ENCODE assay signal across 8 cellular contexts in genomic region chr6:149716584-149716983, GRCh38. TPM values are rescaled to one million over a fixed set of nuclear protein-coding genes. Genes with fewer than 3 reads are reported as not detected.
A peak's percentile ranks its signal among the peaks of the same experiment; 100 is the strongest.
DNase-seq lines count a peak whose midpoint lies in the region; ATAC-seq and TF ChIP-seq lines count a peak whose summit lies in the region.

No MANE protein-coding gene starts in this region.

- in situ Hi-C loops in GM23248 (cut with MboI): no loop called here
- in situ Hi-C loops in gastrocnemius medialis (cut with MboI; ENCODE audit: low sequenced_read_pairs in 4 of 4): no loop called here

- 0 to 2% methylated on average over 3 of the region's 3 CpGs for WGBS in GM23248 (ENCODE audit: low coverage in 1 of 2, low lambda C conversion rate in 2 of 2, missing lambda C conversion rate in 2 of 2), 2 experiments

- no peaks in the 10 kb centered on the region for H3K9me2 ChIP-seq in GM23248 (ENCODE audit: insufficient read depth)

- intact Hi-C loops in gastrocnemius medialis (cut with DNase I; ENCODE audit: low total_unique reads): loop anchor here (2.0 kb wide), 1 partner anchor 150 kb away; the partner anchor contains the start of gene GINM1

- peaks cover 19% of the 10 kb centered on the region for H3F3A ChIP-seq in GM23248 (ENCODE audit: insufficient read depth)

- TF ChIP-seq CTCF in gastrocnemius medialis (IDR thresholded peaks at IDR 0.05 in 4 of 5, conservative IDR thresholded peaks at IDR 0.05 in 1 of 5): no peak

- H3K9me3 ChIP-seq in GM23248 (ENCODE audit: low read depth): no peaks in the 10 kb centered on the region
- H3K9me3 ChIP-seq in SJCRH30 (replicated peaks): no peaks in the 10 kb centered on the region
- no peaks in the 10 kb centered on the region for H3K9me3 ChIP-seq in gastrocnemius medialis

- no peak overlapping the region for H2AFZ ChIP-seq in GM23248

- peak overlapping the region; percentile 91 for H3K4me3 ChIP-seq in GM23248
- peak overlapping the region; percentile 96 for H3K4me3 ChIP-seq in SJCRH30
- peak overlapping the region; percentile 77 to 96 (median 92) for H3K4me3 ChIP-seq in gastrocnemius medialis

- H3K27ac ChIP-seq in GM23248 (peak overlapping the region; percentile 98), SJCRH30 (no peak overlapping the region), gastrocnemius medialis (peak overlapping the region; percentile 95 to 98 (median 97))

- peak overlapping the region; percentile 98 for H3K4me2 ChIP-seq in GM23248 (ENCODE audit: unreplicated experiment)

- H3K4me1 ChIP-seq in GM23248 (ENCODE audit: insufficient read depth) (peaks cover 15% of the 10 kb centered on the region), SJCRH30 (0 out of 2 replicates have a peak, but pooled peaks cover 2% of the 10 kb centered on the region), gastrocnemius medialis (peaks cover 26 to 39% of the 10 kb centered on the region in 2 donors)

- no peaks in the 10 kb centered on the region for H3K36me3 ChIP-seq in GM23248 (ENCODE audit: low read depth)
- H3K36me3 ChIP-seq in SJCRH30: no peaks in the 10 kb centered on the region
- no peaks in the 10 kb centered on the region for H3K36me3 ChIP-seq in gastrocnemius medialis

- H3K27me3 ChIP-seq in GM23248 (replicated peaks; ENCODE audit: insufficient read depth): no peaks in the 10 kb centered on the region
- H3K27me3 ChIP-seq in SJCRH30: no peaks in the 10 kb centered on the region
- H3K27me3 ChIP-seq in gastrocnemius medialis: no peaks in the 10 kb centered on the region

- TF ChIP-seq POLR2A in gastrocnemius medialis (IDR thresholded peaks at IDR 0.05): no peak

- no peaks in the 10 kb centered on the region for H4K20me1 ChIP-seq in GM23248 (ENCODE audit: insufficient read depth)

- no peak for ATAC-seq in gastrocnemius medialis
- ATAC-seq in GM19324 (IDR thresholded peaks at IDR 0.05; ENCODE audit: low FRiP score, unreplicated experiment): no peak

- peak overlapping the region; percentile 99 for H3K9ac ChIP-seq in GM23248

- peaks cover 68% of the 10 kb centered on the region for H3K79me2 ChIP-seq in GM23248 (ENCODE audit: insufficient read depth)

- peak; percentile 55 for DNase-seq in GM23248
- no peak for DNase-seq in SJCRH30
- peak; percentile 49 for DNase-seq in fibroblast of peridontal ligament (ENCODE audit: extremely low read depth)
- DNase-seq in gastrocnemius medialis: no peak
- DNase-seq in stimulated activated naive CD4-positive, alpha-beta T cell (lab: John Stamatoyannopoulos, UW): no peak
- DNase-seq in activated CD4-positive, alpha-beta T cell treated with anti-CD3 and anti-CD28 coated beads, Interleukin-2, amount 50 U/mL, for 48 hours: no peak
- DNase-seq in NCI-H510A (lab: John Stamatoyannopoulos, UW): no peak

RNA-seq across cellular contexts. Expression of gene LATS1, which starts 1.3 kb away (rescaled TPM):
- total RNA-seq in GM23248 (2014; rRNA removed; shearing (Covaris generic)): 18.1 and 20.2 TPM in 2 replicates
- polyA plus RNA-seq in GM23248 (2016; fragmentation: Nextera tagmentation; extraction: Ambion mirVana): 11.5 and 12.8 TPM in 2 replicates
- total RNA-seq in SJCRH30 (2014; rRNA removed; shearing (Covaris generic)): 33.1 and 33.9 TPM in 2 replicates
- 10 to 100 TPM in 3 of 4 donors, 1 to 10 TPM in 1; 6.3 to 21.8 (median 14.4) TPM for total RNA-seq in gastrocnemius medialis

RNA-seq across cellular contexts. Expression of gene NUP43, which starts 29.7 kb away (rescaled TPM):
- total RNA-seq in GM23248 (2014; rRNA removed; shearing (Covaris generic)): 35.8 and 58.0 TPM in 2 replicates
- polyA plus RNA-seq in GM23248 (2016; fragmentation: Nextera tagmentation; extraction: Ambion mirVana): 16.1 and 16.4 TPM in 2 replicates
- total RNA-seq in SJCRH30 (2014; rRNA removed; shearing (Covaris generic)): 72.3 and 76.6 TPM in 2 replicates
- total RNA-seq in gastrocnemius medialis: 10 to 100 TPM; 15.0 to 42.0 (median 16.7) TPM

RNA-seq across cellular contexts. Expression of gene PCMT1, which starts 33.0 kb away (rescaled TPM):
- total RNA-seq in GM23248 (2014; rRNA removed; shearing (Covaris generic)): 132 and 165 TPM in 2 replicates
- polyA plus RNA-seq in GM23248 (2016; fragmentation: Nextera tagmentation; extraction: Ambion mirVana): 183 and 184 TPM in 2 replicates
- total RNA-seq in SJCRH30 (2014; rRNA removed; shearing (Covaris generic)): 95.8 and 101 TPM in 2 replicates
- 100 to 1,000 TPM; 150 to 448 (median 353) TPM for total RNA-seq in gastrocnemius medialis

Comparison
In these comparisons a context has a peak if more than half of its experiments do, and no peak if none do; other contexts are left out.
1. DNase-seq: peak in GM23248 (single experiment) and fibroblast of peridontal ligament (single experiment); none in SJCRH30 (0 of 2), gastrocnemius medialis (0 of 2), stimulated activated naive CD4-positive, alpha-beta T cell (0 of 6), activated CD4-positive, alpha-beta T cell treated with anti-CD3 and anti-CD28 coated beads, Interleukin-2, amount 50 U/mL, for 48 hours (0 of 2) and NCI-H510A (single experiment).
2. Peak in every context shown above with its lines, with median percentiles within 50 percentile points of each other: H3K4me3 ChIP-seq.